ENCODE assay signal across 21 cellular contexts in the genomic region with DNA sequence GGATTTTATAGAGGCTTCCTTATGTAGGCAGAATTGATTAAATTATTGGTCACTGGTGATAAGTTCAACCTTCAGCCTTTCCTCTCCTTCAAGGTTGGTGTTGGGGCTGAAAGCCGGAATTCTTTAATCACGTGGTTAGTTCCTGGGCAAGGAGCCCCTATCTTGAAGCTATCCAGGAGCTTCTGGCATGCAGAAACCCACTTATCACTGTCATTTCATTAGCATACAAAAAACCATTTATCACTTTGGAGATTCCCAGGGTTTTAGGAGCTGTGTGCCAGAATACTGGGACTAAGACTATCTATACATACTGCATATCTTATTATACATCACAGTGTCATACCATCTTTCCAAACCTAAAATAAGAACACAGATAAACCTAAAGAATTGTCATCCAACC.
"Had no signal": no experiment of that assay in that cellular context is flagged by ENCODE, and none has a peak within 500 bp of the region (broad histone marks: within the 10 kb centered on the region; RNA-seq: fewer than 3 reads in every experiment).

No MANE protein-coding gene starts in this region.

- H3K27me3 Mint-ChIP-seq: IgD-negative memory B cell had no signal

- DNase-seq: Karpas-422, KG1, MG63, NCI-H1092 treated with DMSO at 0.1 percent for 48 hours, NCI-H1436, NCI-H187, NCI-H2029, NCI-H2081 treated with DMSO at 0.1 percent for 48 hours, NCI-H2171, NCI-H226, NCI-H446, NCI-H510A, NCI-H524 treated with DMSO at 0.1 percent for 48 hours, NCI-H69, NCI-H774, Right ventricle myocardium superior, RPMI8226, SIG-M5 had no signal

- H3K27me3 ChIP-seq: MG63, SJSA1 had no signal

- H3K27ac ChIP-seq: SJSA1, SK-N-MC had no signal

- H3K27ac Mint-ChIP-seq: IgD-negative memory B cell had no signal

- H3K9me3 ChIP-seq: MG63, SJSA1 had no signal

- H3K4me3 Mint-ChIP-seq: IgD-negative memory B cell had no signal

- H3K4me3 ChIP-seq: MG63, SJSA1, SK-N-MC had no signal

- H3K4me1 ChIP-seq: SJSA1 had no signal

- H3K36me3 ChIP-seq: SJSA1 had no signal
